Comparison of ENCODE assay signal across 19 cellular contexts in genomic region chr6:30158475-30159025, GRCh38. TPM values are rescaled to one million over a fixed set of nuclear protein-coding genes. Genes with fewer than 3 reads are reported as not detected.
DNase-seq lines count a peak whose midpoint lies in the region; ATAC-seq, FAIRE-seq and TF ChIP-seq lines count a peak whose summit lies in the region.
"Had no signal": no experiment of that assay in that cellular context is flagged by ENCODE, and none has a peak within 500 bp of the region (broad histone marks: within the 10 kb centered on the region; RNA-seq: fewer than 3 reads in every experiment).

No MANE protein-coding gene starts in this region.

- SMC1A ChIA-PET in GM12878 (lab: Charles Lee; ENCODE audit: uncharacterized antibody, unreplicated experiment), result interaction anchor here (1.8 kb wide), 1 partner anchor 55 kb away, joined by 9 read pairs; no protein-coding TSS in a partner anchor

- ATAC-seq in GM12878 (no peak; the same call in 2 of the 3 replicates), HG03095 (IDR thresholded peaks at IDR 0.05; ENCODE audit: unreplicated experiment) (no peak), GM19395 (IDR thresholded peaks at IDR 0.05; ENCODE audit: unreplicated experiment) (no peak)
- ATAC-seq: PC-3 had no signal

- no peaks in the 10 kb centered on the region for H3K9me3 Mint-ChIP-seq in activated CD4-positive, alpha-beta T cell treated with anti-CD3 and anti-CD28 coated beads, Interleukin-2, amount 10 ng/mL, durations not matched to agents 24 days and 14 days

- peak overlapping the region; percentile 10 for H3K27ac Mint-ChIP-seq in activated CD4-positive, alpha-beta T cell treated with anti-CD3 and anti-CD28 coated beads, Interleukin-2, amount 10 ng/mL, durations not matched to agents 24 days and 14 days

- POLR2A ChIA-PET in GM12878 (lab: Charles Lee), result no interaction called here

- no peaks in the 10 kb centered on the region for H3K36me3 ChIP-seq in GM12878 (ENCODE audit: control insufficient read depth in 2 of 2, insufficient read depth in 2 of 2, low read length in 1 of 2)
- H3K36me3 ChIP-seq: HAP-1 had no signal

- H3K9ac ChIP-seq in GM12878 (ENCODE audit: control insufficient read depth, insufficient read depth, low read length), result no peak overlapping the region

- no peak overlapping the region for H3K4me3 Mint-ChIP-seq in activated CD4-positive, alpha-beta T cell treated with anti-CD3 and anti-CD28 coated beads, Interleukin-2, amount 10 ng/mL, durations not matched to agents 24 days and 14 days

- 13% methylated on average over 3 of the region's 3 CpGs for WGBS in GM12878 (ENCODE audit: insufficient coverage, insufficient replicate concordance, low lambda C conversion rate, missing lambda C conversion rate)

- no peaks in the 10 kb centered on the region for H3K79me2 ChIP-seq in GM12878 (ENCODE audit: control insufficient read depth, insufficient read depth, low read length)

- H3K4me2 ChIP-seq in GM12878 (ENCODE audit: control insufficient read depth, insufficient read depth), result no peak overlapping the region; the same call in 1 of the 2 replicates

- TF ChIP-seq EP300 in GM12878 (IDR thresholded peaks at IDR 0.05; ENCODE audit: borderline replicate concordance in 1 of 2, control insufficient read depth in 1 of 2, low read depth in 2 of 2, low read length in 2 of 2), result no peak

- peaks cover 2% of the 10 kb centered on the region in 2 experiments; a peak in 3 of 4 replicates for H3K27me3 ChIP-seq in GM12878 (replicated peaks in 1 of 2; ENCODE audit: control insufficient read depth in 2 of 2, insufficient read depth in 2 of 2, low read length in 1 of 2)

- H3K4me3 ChIP-seq in GM12878, result no peak overlapping the region
- H3K4me3 ChIP-seq: HAP-1 had no signal

- RAD21 ChIA-PET in GM12878 (lab: Charles Lee; ENCODE audit: unreplicated experiment), result no interaction called here

- no peak for TF ChIP-seq RAD21 in GM12878 (IDR thresholded peaks at IDR 0.05; ENCODE audit: insufficient read depth, low read depth, low read length)

- no peaks in the 10 kb centered on the region for H4K20me1 ChIP-seq in GM12878 (ENCODE audit: control insufficient read depth, insufficient read depth)

- in situ Hi-C loops in GM12878 (cut with MboI), result no loop called here

- no peak overlapping the region for H3K27ac ChIP-seq in GM12878 (ENCODE audit: control insufficient read depth, insufficient read depth)

- DNase-seq in activated CD4-positive, alpha-beta T cell treated with anti-CD3 and anti-CD28 coated beads, Interleukin-2, amount 10 ng/mL, durations not matched to agents 24 days and 14 days, result no peak
- no peak for DNase-seq in activated CD4-positive, alpha-beta T cell treated with anti-CD3 and anti-CD28 coated beads for 1 hour
- DNase-seq in stimulated activated CD4-positive, alpha-beta T cell treated with anti-CD3 and anti-CD28 coated beads, Interleukin-15, amount 100 ng/mL, for 24 hours, result peak; percentile 26
- no peak for DNase-seq in stimulated activated CD4-positive, alpha-beta T cell treated with anti-CD3 and anti-CD28 coated beads, Interleukin-2, amount 100 ng/mL, for 24 hours
- DNase-seq in GM12878 (ENCODE audit: low read depth, low spot score) (no peak), midbrain (lab: John Stamatoyannopoulos, UW) (no peak)
- DNase-seq: Caco-2; DMS53; NCI-H1436; NCI-H2081; NCI-H2227 treated with DMSO at 0.1 percent for 48 hours; NCI-H524 treated with DMSO at 0.1 percent for 48 hours; NK-92 treated with Interleukin-12 subunit alpha and Interleukin-12 subunit beta, amount 100 ng/mL, for 24 hours; PC-3 had no signal

- H3K27me3 Mint-ChIP-seq in activated CD4-positive, alpha-beta T cell treated with anti-CD3 and anti-CD28 coated beads, Interleukin-2, amount 10 ng/mL, durations not matched to agents 24 days and 14 days, result peaks cover 3% of the 10 kb centered on the region

- no TSS peak for BruUV-seq in GM12878 (replicated peaks; lab: Mats Ljungman, UMichigan)

- FAIRE-seq in GM12878 (lab: Jason Lieb, UNC), result peak; percentile 13

- no peaks in the 10 kb centered on the region for H3K9me3 ChIP-seq in GM12878 (replicated peaks; ENCODE audit: control insufficient read depth, insufficient read depth, low read length)
- H3K9me3 ChIP-seq: Caco-2, HAP-1 had no signal

- CTCF ChIA-PET in GM12878 (lab: Yijun Ruan, JAX), result interaction anchor here (0.9 to 1.4 kb wide), 2 partner anchors 27 to 55 kb away, joined by 3 to 4 read pairs; no protein-coding TSS in a partner anchor

- no peak for TF ChIP-seq CTCF in GM12878 (IDR thresholded peaks at IDR 0.05 in 2 of 3, conservative IDR thresholded peaks at IDR 0.05 in 1 of 3; ENCODE audit: control insufficient read depth in 2 of 3, extremely low read depth in 1 of 3, insufficient read depth in 1 of 3, low read depth in 3 of 3, low read length in 3 of 3)

- intact Hi-C loops in activated CD4-positive, alpha-beta T cell treated with anti-CD3 and anti-CD28 coated beads, Interleukin-2, amount 10 ng/mL, durations not matched to agents 24 days and 14 days (cut with micrococcal nuclease), result no loop called here
- intact Hi-C loops in GM12878 (cut with micrococcal nuclease; ENCODE audit: unreplicated experiment), result no loop called here

- H2AFZ ChIP-seq in GM12878 (ENCODE audit: control insufficient read depth, low read depth, low read length), result no peak overlapping the region

- H3K4me1 ChIP-seq in GM12878 (ENCODE audit: control insufficient read depth, insufficient read depth, low read length), result peaks cover 4% of the 10 kb centered on the region; the same call in 1 of the 2 replicates
- H3K4me1 ChIP-seq: Caco-2, HAP-1 had no signal

- no peak for TF ChIP-seq POLR2A in GM12878 (IDR thresholded peaks at IDR 0.05; ENCODE audit: low read depth, low read length)

- no peaks in the 10 kb centered on the region for H3K36me3 Mint-ChIP-seq in activated CD4-positive, alpha-beta T cell treated with anti-CD3 and anti-CD28 coated beads, Interleukin-2, amount 10 ng/mL, durations not matched to agents 24 days and 14 days (ENCODE audit: low read depth)

- H3K4me1 Mint-ChIP-seq in activated CD4-positive, alpha-beta T cell treated with anti-CD3 and anti-CD28 coated beads, Interleukin-2, amount 10 ng/mL, durations not matched to agents 24 days and 14 days, result peaks cover 26% of the 10 kb centered on the region

RNA-seq across cellular contexts. Expression of gene TRIM10, which starts 2.5 kb away (rescaled TPM):
- 0.07 and 0.09 TPM in 2 replicates for total RNA-seq in activated CD4-positive, alpha-beta T cell treated with anti-CD3 and anti-CD28 coated beads, Interleukin-2, amount 10 ng/mL, durations not matched to agents 24 days and 14 days
- not detected in 2 replicates for total RNA-seq in GM12878 (2013; cell fraction: nucleolus; rRNA removed)
- not detected in 2 replicates for total RNA-seq in GM12878 (2014; rRNA removed)
- total RNA-seq in GM12878 (2014; rRNA removed; fragmentation: Illumina TruSeq; extraction: Trizol), result not detected in 2 replicates
- total RNA-seq in GM12878 (2021), result not detected in 2 replicates
- polyA plus RNA-seq in GM12878 (2011; ENCODE audit: low read depth), result not detected
- polyA plus RNA-seq in GM12878 (2011; rRNA removed), result 0.01 and 0.04 TPM in 2 replicates
- polyA plus RNA-seq in GM12878 (2011; cell fraction: cytosol; rRNA removed), result not detected in 2 replicates
- polyA plus RNA-seq in GM12878 (2011; cell fraction: nucleus; rRNA removed), result 0.03 and 0.04 TPM in 2 replicates
- not detected in 2 replicates for polyA plus RNA-seq in GM12878 (2012)
- not detected in 2 replicates for polyA plus RNA-seq in GM12878 (2014; fragmentation: Illumina TruSeq; extraction: Trizol)
- polyA plus RNA-seq in GM12878 (2014; fragmentation: Nextera tagmentation; extraction: Ambion mirVana), result not detected
- polyA plus RNA-seq in GM12878 (2014; rRNA removed), result not detected in 2 replicates
- polyA plus RNA-seq in GM12878 (2016; fragmentation: Nextera tagmentation; extraction: Ambion mirVana), result not detected
- not detected in 2 replicates for polyA minus RNA-seq in GM12878 (2011; rRNA and poly(A)+ RNA removed)
- not detected in 2 replicates for polyA minus RNA-seq in GM12878 (2011; cell fraction: cytosol; rRNA and poly(A)+ RNA removed)
- polyA minus RNA-seq in GM12878 (2011; cell fraction: nucleus; rRNA and poly(A)+ RNA removed), result not detected in 2 replicates
- total RNA-seq: A673, PC-3 had no signal

RNA-seq across cellular contexts. Expression of gene TRIM15, which starts 4.8 kb away (rescaled TPM):
- total RNA-seq in activated CD4-positive, alpha-beta T cell treated with anti-CD3 and anti-CD28 coated beads, Interleukin-2, amount 10 ng/mL, durations not matched to agents 24 days and 14 days, result 0.24 and 0.65 TPM in 2 replicates
- not detected in 2 replicates for total RNA-seq in GM12878 (2013; cell fraction: nucleolus; rRNA removed)
- total RNA-seq in GM12878 (2014; rRNA removed) (not detected in 2 replicates), GM12878 (2014; rRNA removed; fragmentation: Illumina TruSeq; extraction: Trizol) (not detected in 2 replicates), GM12878 (2021) (0.08 TPM in 1 of 2 replicates, not detected in the other)
- not detected for polyA plus RNA-seq in GM12878 (2011; ENCODE audit: low read depth)
- polyA plus RNA-seq in GM12878 (2011; rRNA removed) (0.29 TPM in 1 of 2 replicates, not detected in the other), GM12878 (2014; fragmentation: Illumina TruSeq; extraction: Trizol) (not detected in 2 replicates), GM12878 (2014; fragmentation: Nextera tagmentation; extraction: Ambion mirVana) (not detected), GM12878 (2014; rRNA removed) (not detected in 2 replicates), GM12878 (2016; fragmentation: Nextera tagmentation; extraction: Ambion mirVana) (not detected)
- 0.05 and 0.07 TPM in 2 replicates for polyA plus RNA-seq in GM12878 (2011; cell fraction: cytosol; rRNA removed)
- polyA plus RNA-seq in GM12878 (2011; cell fraction: nucleus; rRNA removed), result 0.26 and 0.51 TPM in 2 replicates
- polyA plus RNA-seq in GM12878 (2012), result not detected in 2 replicates
- 0.21 TPM in 1 of 2 replicates, not detected in the other for polyA minus RNA-seq in GM12878 (2011; rRNA and poly(A)+ RNA removed)
- not detected in 2 replicates for polyA minus RNA-seq in GM12878 (2011; cell fraction: cytosol; rRNA and poly(A)+ RNA removed)
- 0.19 TPM in 1 of 2 replicates, not detected in the other for polyA minus RNA-seq in GM12878 (2011; cell fraction: nucleus; rRNA and poly(A)+ RNA removed)
- total RNA-seq: A673, PC-3 had no signal

RNA-seq across cellular contexts. Expression of gene TRIM40, which starts 22.6 kb away (rescaled TPM):
- not detected in 2 replicates for total RNA-seq in activated CD4-positive, alpha-beta T cell treated with anti-CD3 and anti-CD28 coated beads, Interleukin-2, amount 10 ng/mL, durations not matched to agents 24 days and 14 days
- not detected in 2 replicates for total RNA-seq in GM12878 (2013; cell fraction: nucleolus; rRNA removed)
- 0.05 TPM in 1 of 2 replicates, not detected in the other for total RNA-seq in GM12878 (2014; rRNA removed)
- not detected in 2 replicates for total RNA-seq in GM12878 (2014; rRNA removed; fragmentation: Illumina TruSeq; extraction: Trizol)
- total RNA-seq in GM12878 (2021), result not detected in 2 replicates
- polyA plus RNA-seq in GM12878 (2011; ENCODE audit: low read depth), result not detected
- polyA plus RNA-seq in GM12878 (2011; rRNA removed), result not detected in 2 replicates
- polyA plus RNA-seq in GM12878 (2011; cell fraction: cytosol; rRNA removed), result not detected in 2 replicates
- polyA plus RNA-seq in GM12878 (2011; cell fraction: nucleus; rRNA removed), result not detected in 2 replicates
- not detected in 2 replicates for polyA plus RNA-seq in GM12878 (2012)
- not detected in 2 replicates for polyA plus RNA-seq in GM12878 (2014; fragmentation: Illumina TruSeq; extraction: Trizol)
- not detected for polyA plus RNA-seq in GM12878 (2014; fragmentation: Nextera tagmentation; extraction: Ambion mirVana)
- not detected in 2 replicates for polyA plus RNA-seq in GM12878 (2014; rRNA removed)
- polyA plus RNA-seq in GM12878 (2016; fragmentation: Nextera tagmentation; extraction: Ambion mirVana), result not detected
- not detected in 2 replicates for polyA minus RNA-seq in GM12878 (2011; rRNA and poly(A)+ RNA removed)
- polyA minus RNA-seq in GM12878 (2011; cell fraction: cytosol; rRNA and poly(A)+ RNA removed), result not detected in 2 replicates
- polyA minus RNA-seq in GM12878 (2011; cell fraction: nucleus; rRNA and poly(A)+ RNA removed), result not detected in 2 replicates
- total RNA-seq: A673, Caco-2, HT-29, PC-3 had no signal

RNA-seq across cellular contexts. Expression of gene TRIM31, which starts 45.7 kb away (rescaled TPM):
- 0.09 TPM in 1 of 2 replicates, not detected in the other for total RNA-seq in activated CD4-positive, alpha-beta T cell treated with anti-CD3 and anti-CD28 coated beads, Interleukin-2, amount 10 ng/mL, durations not matched to agents 24 days and 14 days
- total RNA-seq in GM12878 (2013; cell fraction: nucleolus; rRNA removed), result 8.0 and 9.0 TPM in 2 replicates
- total RNA-seq in GM12878 (2014; rRNA removed), result 0.11 and 0.22 TPM in 2 replicates
- total RNA-seq in GM12878 (2014; rRNA removed; fragmentation: Illumina TruSeq; extraction: Trizol), result 0.09 and 0.31 TPM in 2 replicates
- 0.18 and 0.35 TPM in 2 replicates for total RNA-seq in GM12878 (2021)
- polyA plus RNA-seq in GM12878 (2011; ENCODE audit: low read depth), result 0.66 TPM
- 17.4 and 20.5 TPM in 2 replicates for polyA plus RNA-seq in GM12878 (2011; rRNA removed)
- polyA plus RNA-seq in GM12878 (2011; cell fraction: cytosol; rRNA removed), result 14.1 and 18.0 TPM in 2 replicates
- polyA plus RNA-seq in GM12878 (2011; cell fraction: nucleus; rRNA removed), result 34.8 and 44.5 TPM in 2 replicates
- 0.13 and 0.16 TPM in 2 replicates for polyA plus RNA-seq in GM12878 (2012)
- 0.47 and 0.57 TPM in 2 replicates for polyA plus RNA-seq in GM12878 (2014; fragmentation: Illumina TruSeq; extraction: Trizol)
- polyA plus RNA-seq in GM12878 (2014; fragmentation: Nextera tagmentation; extraction: Ambion mirVana), result under 1 TPM in 1 of 2 experiments, not detected in 1; 0.09 TPM
- polyA plus RNA-seq in GM12878 (2014; rRNA removed), result 0.33 and 0.41 TPM in 2 replicates
- not detected for polyA plus RNA-seq in GM12878 (2016; fragmentation: Nextera tagmentation; extraction: Ambion mirVana)
- 14.7 and 16.4 TPM in 2 replicates for polyA minus RNA-seq in GM12878 (2011; rRNA and poly(A)+ RNA removed)
- polyA minus RNA-seq in GM12878 (2011; cell fraction: cytosol; rRNA and poly(A)+ RNA removed), result 5.8 and 7.5 TPM in 2 replicates
- 12.8 and 13.3 TPM in 2 replicates for polyA minus RNA-seq in GM12878 (2011; cell fraction: nucleus; rRNA and poly(A)+ RNA removed)
- total RNA-seq: A673 had no signal

RNA-seq across cellular contexts. Expression of gene TRIM26, which starts 54.7 kb away (rescaled TPM):
- total RNA-seq in activated CD4-positive, alpha-beta T cell treated with anti-CD3 and anti-CD28 coated beads, Interleukin-2, amount 10 ng/mL, durations not matched to agents 24 days and 14 days, result 58.3 and 60.1 TPM in 2 replicates
- total RNA-seq in GM12878 (2013; cell fraction: nucleolus; rRNA removed), result 43.0 and 46.6 TPM in 2 replicates
- 62.4 and 73.5 TPM in 2 replicates for total RNA-seq in GM12878 (2014; rRNA removed)
- total RNA-seq in GM12878 (2014; rRNA removed; fragmentation: Illumina TruSeq; extraction: Trizol), result 39.2 and 43.9 TPM in 2 replicates
- 76.4 and 79.6 TPM in 2 replicates for total RNA-seq in GM12878 (2021)
- polyA plus RNA-seq in GM12878 (2011; ENCODE audit: low read depth), result 39.1 TPM
- polyA plus RNA-seq in GM12878 (2011; rRNA removed), result 35.6 and 57.3 TPM in 2 replicates
- 58.1 and 59.0 TPM in 2 replicates for polyA plus RNA-seq in GM12878 (2011; cell fraction: cytosol; rRNA removed)
- polyA plus RNA-seq in GM12878 (2011; cell fraction: nucleus; rRNA removed), result 62.3 and 84.6 TPM in 2 replicates
- polyA plus RNA-seq in GM12878 (2012), result 35.8 and 51.5 TPM in 2 replicates
- polyA plus RNA-seq in GM12878 (2014; fragmentation: Illumina TruSeq; extraction: Trizol), result 57.6 and 72.4 TPM in 2 replicates
- 10 to 100 TPM; 13.1 to 18.2 TPM for polyA plus RNA-seq in GM12878 (2014; fragmentation: Nextera tagmentation; extraction: Ambion mirVana)
- 56.5 and 67.5 TPM in 2 replicates for polyA plus RNA-seq in GM12878 (2014; rRNA removed)
- polyA plus RNA-seq in GM12878 (2016; fragmentation: Nextera tagmentation; extraction: Ambion mirVana), result 10 to 100 TPM; 69.9 to 75.3 TPM
- polyA minus RNA-seq in GM12878 (2011; rRNA and poly(A)+ RNA removed), result 45.0 and 62.8 TPM in 2 replicates
- 17.9 and 27.3 TPM in 2 replicates for polyA minus RNA-seq in GM12878 (2011; cell fraction: cytosol; rRNA and poly(A)+ RNA removed)
- 15.7 and 26.6 TPM in 2 replicates for polyA minus RNA-seq in GM12878 (2011; cell fraction: nucleus; rRNA and poly(A)+ RNA removed)
